In the genomic region with DNA sequence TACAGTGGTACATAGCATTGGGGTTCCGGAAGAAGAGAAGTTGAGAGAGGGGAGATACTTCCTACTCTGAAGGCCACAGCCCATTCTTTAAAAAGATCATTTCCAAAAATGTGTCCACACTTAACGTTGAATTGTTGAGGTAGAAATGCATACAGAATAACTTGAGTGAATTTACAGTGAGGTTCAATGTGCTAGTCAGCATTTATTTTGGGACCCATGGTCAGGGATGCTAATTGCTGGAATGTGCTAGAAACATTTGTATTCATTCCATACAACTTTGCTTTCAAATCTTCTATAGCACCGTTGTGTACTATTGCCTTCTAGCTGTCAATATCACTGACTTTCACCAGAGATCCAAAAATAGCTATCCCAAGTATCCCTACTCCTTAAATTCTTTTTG, we compare ENCODE assay signal across 25 cellular contexts.
"Had no signal": no experiment of that assay in that cellular context is flagged by ENCODE, and none has a peak within 500 bp of the region (broad histone marks: within the 10 kb centered on the region; RNA-seq: fewer than 3 reads in every experiment).

No MANE protein-coding gene starts in this region.

- H3K4me3 ChIP-seq: neural progenitor cell, ovary, psoas muscle, stomach, thoracic aorta, thyroid gland, tibial nerve, upper lobe of left lung, vagina had no signal

- H3K36me3 ChIP-seq: neural progenitor cell, ovary, stomach, thoracic aorta, thyroid gland, tibial nerve, upper lobe of left lung, vagina had no signal

- FAIRE-seq: small intestine, urothelium cell line had no signal

- H3K9me3 ChIP-seq: ovary, psoas muscle, stomach, thoracic aorta, thyroid gland, tibial nerve, upper lobe of left lung, vagina had no signal

- H3K27me3 ChIP-seq: neural progenitor cell, ovary, stomach, thyroid gland, tibial nerve, upper lobe of left lung, vagina had no signal

- ATAC-seq: naive thymus-derived CD8-positive, alpha-beta T cell; natural killer cell treated with Interleukin-12 subunit alpha and Interleukin-12 subunit beta and Interleukin-15 and Interleukin-18, amount 100 ng/mL, for 72 hours; psoas muscle; right cardiac atrium; sciatic nerve; stimulated activated effector memory CD8-positive, alpha-beta T cell treated with anti-CD3 and anti-CD28 coated beads, Interleukin-12 subunit alpha, Interleukin-12 subunit beta, amount 100 ng/mL, for 72 hours; stimulated activated naive B cell treated with anti-CD40 and anti-IgM and Interleukin-4, amounts not matched to agents 10 μg/mL and 1 μg/mL and 100 μg/mL, for 72 hours had no signal

- H3K4me1 ChIP-seq: neural progenitor cell, parathyroid adenoma, psoas muscle, stomach, thyroid gland, tibial nerve, upper lobe of left lung, vagina had no signal

- H3K27ac ChIP-seq: neural progenitor cell, ovary, parathyroid adenoma, psoas muscle, stomach, thoracic aorta, thyroid gland, tibial nerve, upper lobe of left lung, vagina had no signal

- H3K9ac ChIP-seq: neural progenitor cell, parathyroid adenoma had no signal

- H2AFZ ChIP-seq: neural progenitor cell, parathyroid adenoma had no signal

- DNase-seq: naive thymus-derived CD8-positive, alpha-beta T cell; occipital lobe; ovary; psoas muscle; right cardiac atrium; small intestine; stimulated activated CD4-positive, alpha-beta T cell treated with anti-CD3 and anti-CD28 coated beads, Interleukin-15, amount 100 ng/mL, for 24 hours; stimulated activated CD4-positive, alpha-beta T cell treated with anti-CD3 and anti-CD28 coated beads, Interleukin-2, amount 100 ng/mL, for 24 hours; stimulated activated CD4-positive, alpha-beta T cell treated with anti-CD3 and anti-CD28 coated beads, Interleukin-2, amount 100 ng/mL, for 48 hours; stimulated activated CD4-positive, alpha-beta T cell treated with anti-CD3 and anti-CD28 coated beads, Interleukin-4, amount 100 ng/mL, for 24 hours; stimulated activated naive B cell treated with anti-CD40 and anti-IgM and Interleukin-4, amounts not matched to agents 10 μg/mL and 1 μg/mL and 100 μg/mL, for 72 hours; stimulated activated naive CD4-positive, alpha-beta T cell treated with Interleukin-2 at 50 U/mL for 16 hours; stomach; trophoblast cell had no signal

- H3K79me2 ChIP-seq: parathyroid adenoma had no signal

- H3K4me2 ChIP-seq: neural progenitor cell had no signal
